In genomic region chrX:136759968-136760367, GRCh38 we compare ENCODE assay signal across 9 cellular contexts. TPM values are rescaled to one million over a fixed set of nuclear protein-coding genes. Genes with fewer than 3 reads are reported as not detected.
A peak's percentile ranks its signal among the peaks of the same experiment; 100 is the strongest.
DNase-seq lines count a peak whose midpoint lies in the region; ATAC-seq lines count a peak whose summit lies in the region.
"Had no signal": no experiment of that assay in that cellular context is flagged by ENCODE, and none has a peak within 500 bp of the region (broad histone marks: within the 10 kb centered on the region; RNA-seq: fewer than 3 reads in every experiment).

No MANE protein-coding gene starts in this region.

- intact Hi-C loops in activated CD4-positive, alpha-beta T cell treated with anti-CD3 and anti-CD28 coated beads for 36 hours (cut with DNase I, micrococcal nuclease): no loop called here

- H3K36me3 Mint-ChIP-seq in activated CD4-positive, alpha-beta T cell treated with anti-CD3 and anti-CD28 coated beads for 36 hours (ENCODE audit: low read depth): peaks cover 16% of the 10 kb centered on the region
- peaks cover 16% of the 10 kb centered on the region for H3K36me3 Mint-ChIP-seq in T-cell
- peaks cover 5% of the 10 kb centered on the region for H3K36me3 Mint-ChIP-seq in stimulated activated effector memory CD8-positive, alpha-beta T cell treated with anti-CD3 and anti-CD28 coated beads, Interleukin-12 subunit alpha, Interleukin-12 subunit beta, amount 100 ng/mL, for 72 hours

- POLR2A ChIA-PET in activated CD4-positive, alpha-beta T cell treated with anti-CD3 and anti-CD28 coated beads for 36 hours (lab: Charles Lee): no interaction called here
- POLR2A ChIA-PET in T-cell (lab: Charles Lee): interaction anchor here in 1 of 2 donors (0.6 kb wide), 1 partner anchor 123 kb away, joined by 3 read pairs; no protein-coding TSS in a partner anchor

- peak; percentile 59 for ATAC-seq in activated CD4-positive, alpha-beta T cell treated with anti-CD3 and anti-CD28 coated beads for 36 hours
- ATAC-seq in HG03108 (IDR thresholded peaks at IDR 0.05; ENCODE audit: unreplicated experiment) (peak; percentile 86), T-cell (replicated peaks in 1 of 4) (peak; percentile 64 to 76 (median 68))
- peak; percentile 70 for ATAC-seq in stimulated activated effector memory CD8-positive, alpha-beta T cell treated with anti-CD3 and anti-CD28 coated beads, Interleukin-12 subunit alpha, Interleukin-12 subunit beta, amount 100 ng/mL, for 72 hours

- H3K27me3 Mint-ChIP-seq in activated CD4-positive, alpha-beta T cell treated with anti-CD3 and anti-CD28 coated beads for 36 hours: no peaks in the 10 kb centered on the region
- H3K27me3 Mint-ChIP-seq in T-cell: peaks cover 0 to 3% of the 10 kb centered on the region in 2 donors

- peak overlapping the region; percentile 53 for H3K27ac Mint-ChIP-seq in activated CD4-positive, alpha-beta T cell treated with anti-CD3 and anti-CD28 coated beads for 36 hours
- H3K27ac Mint-ChIP-seq in T-cell: peak overlapping the region; percentile 42 to 65
- H3K27ac Mint-ChIP-seq in stimulated activated effector memory CD8-positive, alpha-beta T cell treated with anti-CD3 and anti-CD28 coated beads, Interleukin-12 subunit alpha, Interleukin-12 subunit beta, amount 100 ng/mL, for 72 hours: peak overlapping the region; percentile 70

- no peak overlapping the region for H3K4me3 Mint-ChIP-seq in activated CD4-positive, alpha-beta T cell treated with anti-CD3 and anti-CD28 coated beads for 36 hours
- H3K4me3 Mint-ChIP-seq in T-cell: no peak overlapping the region
- no peak overlapping the region for H3K4me3 Mint-ChIP-seq in stimulated activated effector memory CD8-positive, alpha-beta T cell treated with anti-CD3 and anti-CD28 coated beads, Interleukin-12 subunit alpha, Interleukin-12 subunit beta, amount 100 ng/mL, for 72 hours
- H3K4me3 Mint-ChIP-seq: neural crest cell had no signal

- no peak for DNase-seq in activated CD4-positive, alpha-beta T cell treated with anti-CD3 and anti-CD28 coated beads for 36 hours
- no peak for DNase-seq in activated CD4-positive, alpha-beta T cell treated with anti-CD3 and anti-CD28 coated beads for 4 hours
- DNase-seq in T-cell: peak in 1 of 34 experiments; percentile 13
- DNase-seq in stimulated activated effector memory CD8-positive, alpha-beta T cell treated with anti-CD3 and anti-CD28 coated beads, Interleukin-12 subunit alpha, Interleukin-12 subunit beta, amount 100 ng/mL, for 72 hours (ENCODE audit: low spot score in 2 of 2): no peak
- no peak for DNase-seq in GM03348 (ENCODE audit: low spot score)
- DNase-seq in NCI-H1092 treated with DMSO at 0.1 percent for 48 hours (lab: John Stamatoyannopoulos, UW): no peak
- DNase-seq in NCI-H345 (lab: John Stamatoyannopoulos, UW): no peak

- H3K9me3 Mint-ChIP-seq in activated CD4-positive, alpha-beta T cell treated with anti-CD3 and anti-CD28 coated beads for 36 hours (ENCODE audit: low read depth): no peaks in the 10 kb centered on the region
- H3K9me3 Mint-ChIP-seq in T-cell: no peaks in the 10 kb centered on the region
- H3K9me3 Mint-ChIP-seq in stimulated activated effector memory CD8-positive, alpha-beta T cell treated with anti-CD3 and anti-CD28 coated beads, Interleukin-12 subunit alpha, Interleukin-12 subunit beta, amount 100 ng/mL, for 72 hours: no peaks in the 10 kb centered on the region

- H3K4me1 Mint-ChIP-seq in activated CD4-positive, alpha-beta T cell treated with anti-CD3 and anti-CD28 coated beads for 36 hours: peaks cover 52% of the 10 kb centered on the region
- peaks cover 55 to 70% (median 59%) of the 10 kb centered on the region in 3 donors for H3K4me1 Mint-ChIP-seq in T-cell
- peaks cover 38% of the 10 kb centered on the region for H3K4me1 Mint-ChIP-seq in stimulated activated effector memory CD8-positive, alpha-beta T cell treated with anti-CD3 and anti-CD28 coated beads, Interleukin-12 subunit alpha, Interleukin-12 subunit beta, amount 100 ng/mL, for 72 hours

- CTCF ChIA-PET in activated CD4-positive, alpha-beta T cell treated with anti-CD3 and anti-CD28 coated beads for 36 hours (lab: Charles Lee): interaction anchor here (1.3 kb wide), 1 partner anchor 33 kb away, joined by 3 read pairs; no protein-coding TSS in a partner anchor
- CTCF ChIA-PET in T-cell (lab: Charles Lee): no interaction called here

RNA-seq across cellular contexts. Expression of gene ARHGEF6, which starts 20.8 kb away (rescaled TPM):
- 10 to 100 TPM; 44.5 to 53.6 TPM for total RNA-seq in activated CD4-positive, alpha-beta T cell treated with anti-CD3 and anti-CD28 coated beads for 36 hours
- total RNA-seq in T-cell: 10 to 100 TPM; 63.4 to 79.9 (median 72.9) TPM
